In genomic region chr20:47235111-47235510, GRCh38 we compare ENCODE assay signal across 18 cellular contexts.
DNase-seq lines count a peak whose midpoint lies in the region; ATAC-seq and TF ChIP-seq lines count a peak whose summit lies in the region.
"Had no signal": no experiment of that assay in that cellular context is flagged by ENCODE, and none has a peak within 500 bp of the region (broad histone marks: within the 10 kb centered on the region; RNA-seq: fewer than 3 reads in every experiment).

No MANE protein-coding gene starts in this region.

- peaks cover 3% of the 10 kb centered on the region for H3K4me1 Mint-ChIP-seq in endodermal cell

- H3K36me3 Mint-ChIP-seq in endodermal cell (ENCODE audit: low read depth): peaks cover 84% of the 10 kb centered on the region

- no peaks in the 10 kb centered on the region for H3K9me3 ChIP-seq in BLaER1
- no peaks in the 10 kb centered on the region for H3K9me3 ChIP-seq in endodermal cell (ENCODE audit: control insufficient read depth, low read length)
- H3K9me3 ChIP-seq: BE2C; BLaER1 treated with 17β-estradiol and CSF1 and Interleukin-3, amounts not matched to agents 10 nM and 100 nM; Caco-2 had no signal

- H3K27me3 ChIP-seq in BLaER1 (no peaks in the 10 kb centered on the region), endodermal cell (ENCODE audit: control insufficient read depth, insufficient read depth, low read length, poor library complexity, severe bottlenecking) (no peaks in the 10 kb centered on the region)
- H3K27me3 ChIP-seq: BE2C; BLaER1 treated with 17β-estradiol and CSF1 and Interleukin-3, amounts not matched to agents 10 nM and 100 nM had no signal

- H4K20me1 ChIP-seq in BLaER1: peaks cover 100% of the 10 kb centered on the region

- DNase-seq in EH (ENCODE audit: low read depth) (peak; percentile 15), dermis microvascular lymphatic vessel endothelial cell (ENCODE audit: low read depth in 2 of 2) (peak; percentile 14 to 56), NCI-H1694 treated with DMSO at 0.1 percent for 48 hours (lab: John Stamatoyannopoulos, UW) (no peak), endodermal cell (no peak)
- DNase-seq: 8988T; ACHN; BE2C; Caco-2; Calu3; CD4-positive, alpha-beta T cell; CD8-positive, alpha-beta T cell; DMS79 treated with DMSO at 0.1 percent for 48 hours; EL; GDM1 had no signal

- no peak overlapping the region for H3K27ac ChIP-seq in BLaER1
- no peak overlapping the region for H3K27ac ChIP-seq in endodermal cell (ENCODE audit: low read depth, low read length)
- H3K27ac ChIP-seq: C4-2B had no signal

- no peak overlapping the region for H3K4me3 Mint-ChIP-seq in endodermal cell
- H3K4me3 Mint-ChIP-seq: CD4-positive, alpha-beta T cell; CD8-positive, alpha-beta T cell had no signal

- TF ChIP-seq CTCF in endodermal cell (conservative IDR thresholded peaks at IDR 0.05): no peak

- H3K4me3 ChIP-seq in BLaER1 (no peak overlapping the region), endodermal cell (ENCODE audit: low read length) (no peak overlapping the region)
- H3K4me3 ChIP-seq: BLaER1 treated with 17β-estradiol and CSF1 and Interleukin-3, amounts not matched to agents 10 nM and 100 nM had no signal

- ATAC-seq in GM19452 (IDR thresholded peaks at IDR 0.05; ENCODE audit: unreplicated experiment): no peak
- ATAC-seq: CD8-positive, alpha-beta T cell had no signal

- H3K4me1 ChIP-seq in BLaER1: peaks cover 85% of the 10 kb centered on the region
- no peaks in the 10 kb centered on the region for H3K4me1 ChIP-seq in endodermal cell (ENCODE audit: control insufficient read depth, insufficient read depth, low read length)
- H3K4me1 ChIP-seq: BE2C had no signal

- H3K9ac ChIP-seq in BLaER1 (no peak overlapping the region), endodermal cell (ENCODE audit: extremely low read depth, low read length, poor library complexity, severe bottlenecking) (no peak overlapping the region)

- H3K4me2 ChIP-seq in BLaER1: peak overlapping the region; percentile 88; the same call in 1 of the 2 replicates

- H3K36me3 ChIP-seq in BLaER1: peaks cover 89% of the 10 kb centered on the region
- H3K36me3 ChIP-seq in endodermal cell (ENCODE audit: control insufficient read depth, insufficient read depth, low read length): peaks cover 89% of the 10 kb centered on the region

- no peaks in the 10 kb centered on the region for H3K27me3 Mint-ChIP-seq in endodermal cell (ENCODE audit: insufficient read depth)
- H3K27me3 Mint-ChIP-seq: CD4-positive, alpha-beta T cell had no signal

- H3K27ac Mint-ChIP-seq in endodermal cell: no peak overlapping the region
- H3K27ac Mint-ChIP-seq: CD4-positive, alpha-beta T cell had no signal

- WGBS in endodermal cell (ENCODE audit: insufficient coverage in 1 of 2, insufficient read length in 1 of 2), 2 experiments: 96 to 100% methylated on average over 6 of the region's 6 CpGs

- H3K9me3 Mint-ChIP-seq in endodermal cell: no peaks in the 10 kb centered on the region
- H3K9me3 Mint-ChIP-seq: CD4-positive, alpha-beta T cell; CD8-positive, alpha-beta T cell had no signal

Comparison
In these comparisons a context has a peak if more than half of its experiments do, and no peak if none do; other contexts are left out.
1. DNase-seq: peak in EH (single experiment) and dermis microvascular lymphatic vessel endothelial cell (2 of 2); none in NCI-H1694 treated with DMSO at 0.1 percent for 48 hours (single experiment) and endodermal cell (single experiment).